23 cellular contexts compared by ENCODE assay signal in genomic region chrX:71612256-71612655, GRCh38. TPM values are rescaled to one million over a fixed set of nuclear protein-coding genes. Genes with fewer than 3 reads are reported as not detected.
"Had no signal": no experiment of that assay in that cellular context is flagged by ENCODE, and none has a peak within 500 bp of the region (broad histone marks: within the 10 kb centered on the region; RNA-seq: fewer than 3 reads in every experiment).

No MANE protein-coding gene starts in this region.

- H3K4me3 ChIP-seq: adrenal gland, SK-N-MC had no signal

- H3K4me2 ChIP-seq: KMS-11 had no signal

- H3K36me3 ChIP-seq: WERI-Rb-1 had no signal

- H3K27ac Mint-ChIP-seq: activated naive CD4-positive, alpha-beta T cell treated with anti-CD3 and anti-CD28 coated beads for 36 hours had no signal

- ATAC-seq: Right ventricle myocardium inferior had no signal

- H3K27me3 ChIP-seq: adrenal gland had no signal

- H3K27me3 Mint-ChIP-seq: activated naive CD8-positive, alpha-beta T cell treated with anti-CD3 and anti-CD28 coated beads, Interleukin-2, amount 10 ng/mL, durations not matched to agents 7 days and 5 days had no signal

- H3K27ac ChIP-seq: adrenal gland, KMS-11, SK-N-MC, WERI-Rb-1 had no signal

- H3K9ac ChIP-seq: KMS-11 had no signal

- H3K4me3 Mint-ChIP-seq: activated naive CD4-positive, alpha-beta T cell treated with anti-CD3 and anti-CD28 coated beads for 36 hours; activated naive CD8-positive, alpha-beta T cell treated with anti-CD3 and anti-CD28 coated beads, Interleukin-2, amount 10 ng/mL, durations not matched to agents 7 days and 5 days had no signal

- H3K9me3 Mint-ChIP-seq: activated naive CD4-positive, alpha-beta T cell treated with anti-CD3 and anti-CD28 coated beads for 36 hours; activated naive CD8-positive, alpha-beta T cell treated with anti-CD3 and anti-CD28 coated beads, Interleukin-2, amount 10 ng/mL, durations not matched to agents 7 days and 5 days had no signal

- DNase-seq: activated CD4-positive, alpha-beta T cell treated with anti-CD3 and anti-CD28 coated beads for 4 hours; activated CD4-positive, alpha-beta T cell treated with anti-CD3 and anti-CD28 coated beads, Interleukin-2, amount 50 U/mL, for 4 hours; activated CD8-positive, alpha-beta memory T cell treated with anti-CD3 and anti-CD28 coated beads for 24 hours; activated gamma-delta T cell; activated naive CD4-positive, alpha-beta T cell treated with anti-CD3 and anti-CD28 coated beads for 36 hours; activated naive CD8-positive, alpha-beta T cell treated with anti-CD3 and anti-CD28 coated beads, Interleukin-2, amount 10 ng/mL, durations not matched to agents 7 days and 5 days; anterior cingulate cortex; NCI-H1092; NCI-H1930; NCI-H2171; NCI-H2227 treated with DMSO at 0.1 percent for 48 hours; NCI-H446 treated with DMSO at 0.1 percent for 48 hours; NCI-H526; NCI-H774; T-helper 1 cell; WERI-Rb-1 had no signal

- H3K4me1 ChIP-seq: adrenal gland had no signal

- H3K9me3 ChIP-seq: adrenal gland had no signal

RNA-seq across cellular contexts. Expression of gene CXCR3, which starts 6.1 kb away (rescaled TPM):
- total RNA-seq: MCF 10A, OCI-LY7, RPMI7951 had no signal
